14 cellular contexts compared by ENCODE assay signal in the genomic region with DNA sequence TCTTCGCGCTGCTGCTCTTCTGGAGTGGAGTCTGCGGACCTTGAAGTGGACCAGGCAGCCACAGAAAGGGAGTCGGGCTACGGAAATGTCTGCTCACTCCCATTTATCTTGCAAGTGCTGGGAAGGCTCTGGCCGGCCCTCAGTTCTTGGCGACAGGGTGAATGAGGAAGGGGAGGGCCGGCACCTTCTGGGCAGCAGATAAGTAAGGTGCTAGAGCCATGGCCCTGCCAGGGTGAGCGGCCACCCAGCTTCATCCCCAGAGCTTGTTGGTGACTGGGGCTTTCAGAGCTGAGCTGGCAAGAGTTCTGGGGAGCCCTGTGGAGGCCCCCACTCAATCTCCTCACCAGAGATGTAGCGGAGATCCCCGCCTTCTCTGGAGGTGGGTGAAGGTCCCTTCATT.
DNase-seq lines count a peak whose midpoint lies in the region; ATAC-seq and TF ChIP-seq lines count a peak whose summit lies in the region.
"Had no signal": no experiment of that assay in that cellular context is flagged by ENCODE, and none has a peak within 500 bp of the region (broad histone marks: within the 10 kb centered on the region; RNA-seq: fewer than 3 reads in every experiment).

No MANE protein-coding gene starts in this region.

- BruUV-seq in MCF 10A (replicated peaks; lab: Mats Ljungman, UMichigan): no TSS peak

- H3K27ac ChIP-seq in breast epithelium: no peak overlapping the region
- peak overlapping the region; percentile 88 for H3K27ac ChIP-seq in epithelial cell of prostate
- no peak overlapping the region for H3K27ac ChIP-seq in neuronal stem cell (replicated peaks; ENCODE audit: low read length)
- H3K27ac ChIP-seq: BLaER1 treated with 17β-estradiol and CSF1 and Interleukin-3, amounts not matched to agents 10 nM and 100 nM had no signal

- no CpG with 5 or more reads among the region's 11 CpGs for WGBS in neuronal stem cell (ENCODE audit: extremely low coverage in 2 of 2, insufficient read length in 2 of 2, insufficient replicate concordance in 1 of 2), 2 donors

- no peak overlapping the region for H2AFZ ChIP-seq in neuronal stem cell (ENCODE audit: low read length)

- no peak overlapping the region for H3K27ac Mint-ChIP-seq in MCF 10A (ENCODE audit: low read depth, unreplicated experiment)
- no peak overlapping the region for H3K27ac Mint-ChIP-seq in activated CD8-positive, alpha-beta T cell treated with anti-CD3 and anti-CD28 coated beads, Interleukin-2, amount 10 ng/mL, durations not matched to agents 7 days and 5 days
- H3K27ac Mint-ChIP-seq: CD4-positive, alpha-beta T cell had no signal

- H3K4me2 ChIP-seq in neuronal stem cell (ENCODE audit: insufficient read depth, low read length, poor library complexity, severe bottlenecking): no peak overlapping the region
- H3K4me2 ChIP-seq: BLaER1 treated with 17β-estradiol and CSF1 and Interleukin-3, amounts not matched to agents 10 nM and 100 nM had no signal

- no peak overlapping the region for H3K4ac ChIP-seq in neuronal stem cell (ENCODE audit: low read length)

- no peak for TF ChIP-seq CTCF in breast epithelium (IDR thresholded peaks at IDR 0.05)
- no peak for TF ChIP-seq CTCF in MCF 10A (IDR thresholded peaks at IDR 0.05; ENCODE audit: unreplicated experiment)

- no peak overlapping the region for H4K91ac ChIP-seq in neuronal stem cell (ENCODE audit: low read depth, low read length, poor library complexity)

- H4K8ac ChIP-seq in neuronal stem cell (ENCODE audit: low read depth, low read length): no peak overlapping the region

- peaks cover 12% of the 10 kb centered on the region for H3K4me1 Mint-ChIP-seq in MCF 10A (ENCODE audit: insufficient read depth, unreplicated experiment)
- peaks cover 3% of the 10 kb centered on the region for H3K4me1 Mint-ChIP-seq in activated CD8-positive, alpha-beta T cell treated with anti-CD3 and anti-CD28 coated beads, Interleukin-2, amount 10 ng/mL, durations not matched to agents 7 days and 5 days (ENCODE audit: low read depth)

- no peaks in the 10 kb centered on the region for H3K4me1 ChIP-seq in breast epithelium
- H3K4me1 ChIP-seq in neuronal stem cell (ENCODE audit: control insufficient read depth in 2 of 2, insufficient read depth in 1 of 2, low read depth in 1 of 2, low read length in 2 of 2): no peaks in the 10 kb centered on the region
- H3K4me1 ChIP-seq: BLaER1 treated with 17β-estradiol and CSF1 and Interleukin-3, amounts not matched to agents 10 nM and 100 nM had no signal

- H2BK12ac ChIP-seq in neuronal stem cell (ENCODE audit: low read length): no peak overlapping the region

- no peak overlapping the region for H2AK5ac ChIP-seq in neuronal stem cell (ENCODE audit: low read depth, low read length)

- H3K27me3 Mint-ChIP-seq in MCF 10A (ENCODE audit: insufficient read depth, unreplicated experiment): no peaks in the 10 kb centered on the region
- H3K27me3 Mint-ChIP-seq in activated CD8-positive, alpha-beta T cell treated with anti-CD3 and anti-CD28 coated beads, Interleukin-2, amount 10 ng/mL, durations not matched to agents 7 days and 5 days (ENCODE audit: low read depth): peaks cover 2% of the 10 kb centered on the region

- H3K9me3 Mint-ChIP-seq in MCF 10A (ENCODE audit: unreplicated experiment): peaks cover 20% of the 10 kb centered on the region
- H3K9me3 Mint-ChIP-seq in activated CD8-positive, alpha-beta T cell treated with anti-CD3 and anti-CD28 coated beads, Interleukin-2, amount 10 ng/mL, durations not matched to agents 7 days and 5 days (ENCODE audit: insufficient read depth): no peaks in the 10 kb centered on the region
- H3K9me3 Mint-ChIP-seq: CD4-positive, alpha-beta T cell had no signal

- intact Hi-C loops in breast epithelium (cut with DNase I; ENCODE audit: low total_unique reads): no loop called here
- intact Hi-C loops in MCF 10A (cut with micrococcal nuclease): no loop called here

- H3K36me3 Mint-ChIP-seq in MCF 10A (ENCODE audit: insufficient read depth, unreplicated experiment): peaks cover 7% of the 10 kb centered on the region
- H3K36me3 Mint-ChIP-seq in activated CD8-positive, alpha-beta T cell treated with anti-CD3 and anti-CD28 coated beads, Interleukin-2, amount 10 ng/mL, durations not matched to agents 7 days and 5 days (ENCODE audit: low read depth): no peaks in the 10 kb centered on the region

- DNase-seq in breast epithelium (ENCODE audit: low spot score in 2 of 2): peak; percentile 15 to 27
- no peak for DNase-seq in MCF 10A (ENCODE audit: unreplicated experiment)
- DNase-seq in epithelial cell of prostate (ENCODE audit: low read depth, low spot score): no peak
- DNase-seq in neuronal stem cell (ENCODE audit: low spot score): no peak
- no peak for DNase-seq in activated CD8-positive, alpha-beta T cell treated with anti-CD3 and anti-CD28 coated beads, Interleukin-2, amount 10 ng/mL, durations not matched to agents 7 days and 5 days
- DNase-seq in HuH-7 (ENCODE audit: low spot score): no peak
- no peak for DNase-seq in hepatic stellate cell (ENCODE audit: low spot score)
- DNase-seq: 8988T; Calu3; CD4-positive, alpha-beta T cell; DMS 273 treated with DMSO at 0.1 percent for 48 hours; HCEC 1CT; HFFc6 had no signal

- H3K23ac ChIP-seq in neuronal stem cell (ENCODE audit: low read depth, low read length, poor library complexity): no peak overlapping the region

- no peak overlapping the region for H3K18ac ChIP-seq in neuronal stem cell (ENCODE audit: low read length)

- peaks cover 5% of the 10 kb centered on the region for H3K79me1 ChIP-seq in neuronal stem cell (ENCODE audit: low read depth, low read length)

- POLR2A ChIA-PET in MCF 10A (lab: Yijun Ruan, JAX): no interaction called here
- POLR2A ChIA-PET in activated CD8-positive, alpha-beta T cell treated with anti-CD3 and anti-CD28 coated beads, Interleukin-2, amount 10 ng/mL, durations not matched to agents 7 days and 5 days (lab: Charles Lee): no interaction called here

- H3K4me3 ChIP-seq in breast epithelium (no peak overlapping the region), neuronal stem cell (ENCODE audit: low read length in 2 of 2) (no peak overlapping the region)
- H3K4me3 ChIP-seq: BLaER1 treated with 17β-estradiol and CSF1 and Interleukin-3, amounts not matched to agents 10 nM and 100 nM had no signal

- no peak overlapping the region for H3K9ac ChIP-seq in neuronal stem cell (ENCODE audit: low read depth, low read length, poor library complexity)
- H3K9ac ChIP-seq: BLaER1 treated with 17β-estradiol and CSF1 and Interleukin-3, amounts not matched to agents 10 nM and 100 nM had no signal

- peak overlapping the region; percentile 48 for H2BK5ac ChIP-seq in neuronal stem cell (ENCODE audit: low read length)

- H2BK15ac ChIP-seq in neuronal stem cell (ENCODE audit: low read length): no peak overlapping the region

- H3K4me3 Mint-ChIP-seq in MCF 10A (ENCODE audit: unreplicated experiment): no peak overlapping the region
- no peak overlapping the region for H3K4me3 Mint-ChIP-seq in activated CD8-positive, alpha-beta T cell treated with anti-CD3 and anti-CD28 coated beads, Interleukin-2, amount 10 ng/mL, durations not matched to agents 7 days and 5 days
- H3K4me3 Mint-ChIP-seq: CD4-positive, alpha-beta T cell; HFFc6 had no signal

- H3K36me3 ChIP-seq in breast epithelium (no peaks in the 10 kb centered on the region), neuronal stem cell (replicated peaks in 1 of 2; ENCODE audit: control insufficient read depth in 2 of 2, insufficient read depth in 2 of 2, low read length in 2 of 2) (no peaks in the 10 kb centered on the region)
- H3K36me3 ChIP-seq: BLaER1 treated with 17β-estradiol and CSF1 and Interleukin-3, amounts not matched to agents 10 nM and 100 nM had no signal

- H3K14ac ChIP-seq in neuronal stem cell (ENCODE audit: low read length): no peak overlapping the region

- no peak for TF ChIP-seq POLR2A in breast epithelium (IDR thresholded peaks at IDR 0.05)

- ATAC-seq in activated CD8-positive, alpha-beta T cell treated with anti-CD3 and anti-CD28 coated beads, Interleukin-2, amount 10 ng/mL, durations not matched to agents 7 days and 5 days: no peak

- H3K9me3 ChIP-seq in breast epithelium (no peaks in the 10 kb centered on the region), neuronal stem cell (replicated peaks in 1 of 2; ENCODE audit: control insufficient read depth in 2 of 2, insufficient read depth in 1 of 2, low read depth in 1 of 2, low read length in 2 of 2) (peaks cover 0 to 2% of the 10 kb centered on the region in 2 donors)

- CTCF ChIA-PET in MCF 10A (lab: Yijun Ruan, JAX): no interaction called here
- CTCF ChIA-PET in activated CD8-positive, alpha-beta T cell treated with anti-CD3 and anti-CD28 coated beads, Interleukin-2, amount 10 ng/mL, durations not matched to agents 7 days and 5 days (lab: Charles Lee): no interaction called here

- no peaks in the 10 kb centered on the region for H3K27me3 ChIP-seq in breast epithelium
- H3K27me3 ChIP-seq in neuronal stem cell (ENCODE audit: control insufficient read depth in 3 of 3, insufficient read depth in 3 of 3, low read depth in 1 of 3, low read length in 3 of 3): no peaks in the 10 kb centered on the region
- H3K27me3 ChIP-seq: BLaER1 treated with 17β-estradiol and CSF1 and Interleukin-3, amounts not matched to agents 10 nM and 100 nM had no signal

- no peak overlapping the region for H2BK120ac ChIP-seq in neuronal stem cell (ENCODE audit: low read depth, low read length)

Comparison
In these comparisons a context has a peak if more than half of its experiments do, and no peak if none do; other contexts are left out.
1. DNase-seq: peak in breast epithelium (2 of 2); none in MCF 10A (single experiment), epithelial cell of prostate (single experiment), neuronal stem cell (single experiment), activated CD8-positive, alpha-beta T cell treated with anti-CD3 and anti-CD28 coated beads, Interleukin-2, amount 10 ng/mL, durations not matched to agents 7 days and 5 days (single experiment), HuH-7 (single experiment) and hepatic stellate cell (single experiment).